10 cellular contexts compared by ENCODE assay signal in genomic region chr2:160402997-160403979, GRCh38.
DNase-seq lines count a peak whose midpoint lies in the region; ATAC-seq and TF ChIP-seq lines count a peak whose summit lies in the region.
"Had no signal": no experiment of that assay in that cellular context is flagged by ENCODE, and none has a peak within 500 bp of the region (broad histone marks: within the 10 kb centered on the region; RNA-seq: fewer than 3 reads in every experiment).

No MANE protein-coding gene starts in this region.

- H3K4me2 ChIP-seq in BLaER1 treated with 17β-estradiol and CSF1 and Interleukin-3, amounts not matched to agents 10 nM and 100 nM = peak overlapping the region; percentile 69 to 98 (median 87)

- H3K4me3 ChIP-seq in BLaER1 treated with 17β-estradiol and CSF1 and Interleukin-3, amounts not matched to agents 10 nM and 100 nM = no peak overlapping the region; a peak in 1 of 20 replicates
- H3K4me3 ChIP-seq in coronary artery (peak overlapping the region; percentile 98), aorta (ENCODE audit: low read length in 2 of 2) (no peak overlapping the region)

- H3K9me3 Mint-ChIP-seq in naive thymus-derived CD8-positive, alpha-beta T cell = no peaks in the 10 kb centered on the region

- H3K27ac Mint-ChIP-seq in naive thymus-derived CD8-positive, alpha-beta T cell = peak overlapping the region; percentile 48 to 94 (median 81)

- peaks cover 59 to 81% (median 77%) of the 10 kb centered on the region in 10 experiments for H3K4me1 ChIP-seq in BLaER1 treated with 17β-estradiol and CSF1 and Interleukin-3, amounts not matched to agents 10 nM and 100 nM
- peaks cover 1 to 4% of the 10 kb centered on the region in 2 donors for H3K4me1 ChIP-seq in aorta (ENCODE audit: control insufficient read depth in 1 of 2, insufficient read depth in 2 of 2, low read length in 2 of 2)

- no peak for ATAC-seq in naive thymus-derived CD8-positive, alpha-beta T cell
- ATAC-seq in aorta (ENCODE audit: low FRiP score) = no peak

- peaks cover 24 to 65% (median 61%) of the 10 kb centered on the region in 4 donors for H3K4me1 Mint-ChIP-seq in naive thymus-derived CD8-positive, alpha-beta T cell

- intact Hi-C loops in aorta (cut with DNase I) = no loop called here

- DNase-seq in HT1080 (ENCODE audit: low read depth) = peak; percentile 61
- no peak for DNase-seq in coronary artery (ENCODE audit: low spot score)
- no peak for DNase-seq in naive thymus-derived CD8-positive, alpha-beta T cell
- no peak for DNase-seq in hypothalamus (lab: John Stamatoyannopoulos, UW)
- DNase-seq in ureter (ENCODE audit: low spot score) = no peak
- DNase-seq in MV-4-11 (lab: John Stamatoyannopoulos, UW) = no peak
- DNase-seq in aorta = no peak
- DNase-seq: left cardiac atrium, NCI-H2081 treated with DMSO at 0.1 percent for 48 hours had no signal

- POLR2A ChIA-PET in naive thymus-derived CD8-positive, alpha-beta T cell (lab: Charles Lee) = interaction anchor here (0.6 to 1.9 kb wide), 4 partner anchors 9 to 76 kb away, joined by 3 to 5 read pairs (median 3); no protein-coding TSS in a partner anchor

- H3K27me3 Mint-ChIP-seq in naive thymus-derived CD8-positive, alpha-beta T cell = no peaks in the 10 kb centered on the region

- no peaks in the 10 kb centered on the region for H3K36me3 Mint-ChIP-seq in naive thymus-derived CD8-positive, alpha-beta T cell

- H3K9me3 ChIP-seq in BLaER1 treated with 17β-estradiol and CSF1 and Interleukin-3, amounts not matched to agents 10 nM and 100 nM (replicated peaks in 1 of 11) = no peaks in the 10 kb centered on the region
- no peaks in the 10 kb centered on the region for H3K9me3 ChIP-seq in aorta (ENCODE audit: control insufficient read depth, low read length)

- H4K20me1 ChIP-seq in BLaER1 treated with 17β-estradiol and CSF1 and Interleukin-3, amounts not matched to agents 10 nM and 100 nM = peaks cover 0 to 82% (median 9%) of the 10 kb centered on the region in 11 experiments; a peak in 10 of 22 replicates

- no peak for TF ChIP-seq CTCF in coronary artery (IDR thresholded peaks at IDR 0.05)

- peak overlapping the region in 4 of 11 experiments; percentile 7 to 61 (median 16); a peak in 6 of 22 replicates for H3K27ac ChIP-seq in BLaER1 treated with 17β-estradiol and CSF1 and Interleukin-3, amounts not matched to agents 10 nM and 100 nM
- H3K27ac ChIP-seq in coronary artery = peak overlapping the region in 1 of 2 donors; percentile 5
- H3K27ac ChIP-seq in aorta (ENCODE audit: low read depth in 1 of 2, low read length in 2 of 2) = no peak overlapping the region

- WGBS in aorta, 2 donors = 44 to 54% methylated on average over 5 of the region's 5 CpGs

- no peaks in the 10 kb centered on the region for H3K27me3 ChIP-seq in BLaER1 treated with 17β-estradiol and CSF1 and Interleukin-3, amounts not matched to agents 10 nM and 100 nM
- no peaks in the 10 kb centered on the region for H3K27me3 ChIP-seq in aorta (ENCODE audit: control insufficient read depth in 1 of 2, insufficient read depth in 2 of 2, low read length in 1 of 2)

- no peaks in the 10 kb centered on the region; a peak in 1 of 22 replicates for H3K36me3 ChIP-seq in BLaER1 treated with 17β-estradiol and CSF1 and Interleukin-3, amounts not matched to agents 10 nM and 100 nM
- no peaks in the 10 kb centered on the region for H3K36me3 ChIP-seq in aorta (ENCODE audit: control insufficient read depth in 1 of 2, insufficient read depth in 2 of 2, low read length in 1 of 2)

- H3K9ac ChIP-seq in BLaER1 treated with 17β-estradiol and CSF1 and Interleukin-3, amounts not matched to agents 10 nM and 100 nM = no peak overlapping the region

- H3K4me3 Mint-ChIP-seq in naive thymus-derived CD8-positive, alpha-beta T cell = peak overlapping the region; percentile 58 to 99 (median 88)
